In genomic region chr3:179791793-179792192, GRCh38 we compare ENCODE assay signal across 38 cellular contexts.
"Had no signal": no experiment of that assay in that cellular context is flagged by ENCODE, and none has a peak within 500 bp of the region (broad histone marks: within the 10 kb centered on the region; RNA-seq: fewer than 3 reads in every experiment).

No MANE protein-coding gene starts in this region.

- H3K4me3 Mint-ChIP-seq: activated naive CD4-positive, alpha-beta T cell treated with anti-CD3 and anti-CD28 coated beads for 36 hours; activated naive CD4-positive, alpha-beta T cell treated with anti-CD3 and anti-CD28 coated beads, Interleukin-2, amount 10 ng/mL, durations not matched to agents 7 days and 5 days; activated naive CD4-positive, alpha-beta T cell treated with anti-CD3 and anti-CD28 coated beads, Interleukin-2, amount 50 U/mL, for 24 hours; activated naive CD8-positive, alpha-beta T cell; activated naive CD8-positive, alpha-beta T cell treated with anti-CD3 and anti-CD28 coated beads for 36 hours; activated naive CD8-positive, alpha-beta T cell treated with anti-CD3 and anti-CD28 coated beads, Interleukin-2, amount 10 ng/mL, durations not matched to agents 7 days and 5 days; activated naive CD8-positive, alpha-beta T cell treated with anti-CD3 and anti-CD28 coated beads, Interleukin-2, amount 50 U/mL, for 24 hours; activated T-cell treated with anti-CD3 and anti-CD28 coated beads, Interleukin-2, amount 50 U/mL, for 24 hours; activated T-cell treated with anti-CD3 and anti-CD28 coated beads, Interleukin-2, amount 50 U/mL, for 4 hours; activated T-cell treated with anti-CD3 and anti-CD28 coated beads, Interleukin-2, amount 50 U/mL, for 72 hours; activated T-helper 1 cell treated with anti-CD3 and anti-CD28 coated beads, Interleukin-12 subunit alpha, Interleukin-12 subunit beta, Interleukin-2, Interleukin-4 antibody, amounts not matched to agents 30 ng/mL and 10 ng/mL and 1 ng/mL, durations not matched to agents 14 hours and 24 hours and 36 hours; activated T-helper 17 cell treated with anti-CD3 and anti-CD28 coated beads, Interleukin-2, amount 50 U/mL, for 72 hours; brain; central memory CD8-positive, alpha-beta T cell had no signal

- H3K4me3 ChIP-seq: adrenal gland, ascending aorta, body of pancreas, breast epithelium, cardiac muscle cell had no signal

- H3K9me3 Mint-ChIP-seq: activated naive CD4-positive, alpha-beta T cell treated with anti-CD3 and anti-CD28 coated beads for 36 hours; activated naive CD4-positive, alpha-beta T cell treated with anti-CD3 and anti-CD28 coated beads, Interleukin-2, amount 10 ng/mL, durations not matched to agents 7 days and 5 days; activated naive CD4-positive, alpha-beta T cell treated with anti-CD3 and anti-CD28 coated beads, Interleukin-2, amount 50 U/mL, for 24 hours; activated naive CD8-positive, alpha-beta T cell treated with anti-CD3 and anti-CD28 coated beads for 36 hours; activated naive CD8-positive, alpha-beta T cell treated with anti-CD3 and anti-CD28 coated beads, Interleukin-2, amount 10 ng/mL, durations not matched to agents 7 days and 5 days; activated naive CD8-positive, alpha-beta T cell treated with anti-CD3 and anti-CD28 coated beads, Interleukin-2, amount 50 U/mL, for 24 hours; activated T-cell treated with anti-CD3 and anti-CD28 coated beads, Interleukin-2, amount 50 U/mL, for 24 hours; activated T-cell treated with anti-CD3 and anti-CD28 coated beads, Interleukin-2, amount 50 U/mL, for 4 hours; activated T-cell treated with anti-CD3 and anti-CD28 coated beads, Interleukin-2, amount 50 U/mL, for 72 hours; activated T-helper 1 cell treated with anti-CD3 and anti-CD28 coated beads, Interleukin-12 subunit alpha, Interleukin-12 subunit beta, Interleukin-2, Interleukin-4 antibody, amounts not matched to agents 30 ng/mL and 10 ng/mL and 1 ng/mL, durations not matched to agents 14 hours and 24 hours and 36 hours; activated T-helper 17 cell treated with anti-CD3 and anti-CD28 coated beads, Interleukin-2, amount 50 U/mL, for 72 hours; brain; central memory CD8-positive, alpha-beta T cell had no signal

- DNase-seq: activated effector memory CD4-positive, alpha-beta T cell treated with anti-CD3 and anti-CD28 coated beads, Interleukin-2, amount 50 U/mL, for 16 hours; activated effector memory CD4-positive, alpha-beta T cell treated with Interleukin-2 at 50 U/mL for 16 hours; activated gamma-delta T cell; activated gamma-delta T cell treated with Interleukin-2 at 50 U/mL for 16 hours; activated naive CD4-positive, alpha-beta T cell; activated naive CD4-positive, alpha-beta T cell treated with anti-CD3 and anti-CD28 coated beads for 36 hours; activated naive CD4-positive, alpha-beta T cell treated with anti-CD3 and anti-CD28 coated beads, Interleukin-2, amount 10 ng/mL, durations not matched to agents 7 days and 5 days; activated naive CD4-positive, alpha-beta T cell treated with anti-CD3 and anti-CD28 coated beads, Interleukin-2, amount 50 U/mL, for 16 hours; activated naive CD4-positive, alpha-beta T cell treated with Interleukin-2 at 50 U/mL for 16 hours; activated naive CD8-positive, alpha-beta T cell treated with anti-CD3 and anti-CD28 coated beads for 36 hours; activated naive CD8-positive, alpha-beta T cell treated with anti-CD3 and anti-CD28 coated beads, Interleukin-2, amount 10 ng/mL, durations not matched to agents 7 days and 5 days; activated naive CD8-positive, alpha-beta T cell treated with anti-CD3 and anti-CD28 coated beads, Interleukin-2, amount 50 U/mL, for 24 hours; activated T-cell treated with anti-CD3 and anti-CD28 coated beads, Interleukin-2, amount 50 U/mL, for 1 hour; activated T-cell treated with anti-CD3 and anti-CD28 coated beads, Interleukin-2, amount 50 U/mL, for 24 hours; activated T-cell treated with anti-CD3 and anti-CD28 coated beads, Interleukin-2, amount 50 U/mL, for 4 hours; activated T-cell treated with anti-CD3 and anti-CD28 coated beads, Interleukin-2, amount 50 U/mL, for 48 hours; activated T-cell treated with anti-CD3 and anti-CD28 coated beads, Interleukin-2, amount 50 U/mL, for 72 hours; adrenal gland; amniotic stem cell; amygdala; aorta; body of pancreas; brain microvascular endothelial cell; caudate nucleus; central memory CD4-positive, alpha-beta T cell; cerebellar nuclear complex had no signal

- FAIRE-seq: astrocyte, bronchial epithelial cell had no signal

- H3K27ac ChIP-seq: adrenal gland, ascending aorta, body of pancreas, brain microvascular endothelial cell, breast epithelium, cardiac muscle cell had no signal

- H3K36me3 ChIP-seq: adrenal gland, ascending aorta, brain microvascular endothelial cell, breast epithelium had no signal

- H3K9me3 ChIP-seq: adrenal gland, ascending aorta, body of pancreas, breast epithelium had no signal

- H3K4me1 ChIP-seq: adrenal gland, ascending aorta, breast epithelium had no signal

- H3K27ac Mint-ChIP-seq: activated naive CD4-positive, alpha-beta T cell treated with anti-CD3 and anti-CD28 coated beads for 36 hours; activated naive CD4-positive, alpha-beta T cell treated with anti-CD3 and anti-CD28 coated beads, Interleukin-2, amount 10 ng/mL, durations not matched to agents 7 days and 5 days; activated naive CD4-positive, alpha-beta T cell treated with anti-CD3 and anti-CD28 coated beads, Interleukin-2, amount 50 U/mL, for 24 hours; activated naive CD4-positive, alpha-beta T cell treated with anti-CD3 and anti-CD28 coated beads, Interleukin-2, amount 50 U/mL, for 72 hours; activated naive CD8-positive, alpha-beta T cell; activated naive CD8-positive, alpha-beta T cell treated with anti-CD3 and anti-CD28 coated beads for 36 hours; activated naive CD8-positive, alpha-beta T cell treated with anti-CD3 and anti-CD28 coated beads, Interleukin-2, amount 10 ng/mL, durations not matched to agents 7 days and 5 days; activated naive CD8-positive, alpha-beta T cell treated with anti-CD3 and anti-CD28 coated beads, Interleukin-2, amount 50 U/mL, for 24 hours; activated T-cell treated with anti-CD3 and anti-CD28 coated beads, Interleukin-2, amount 50 U/mL, for 24 hours; activated T-cell treated with anti-CD3 and anti-CD28 coated beads, Interleukin-2, amount 50 U/mL, for 72 hours; activated T-helper 1 cell treated with anti-CD3 and anti-CD28 coated beads, Interleukin-12 subunit alpha, Interleukin-12 subunit beta, Interleukin-2, Interleukin-4 antibody, amounts not matched to agents 30 ng/mL and 10 ng/mL and 1 ng/mL, durations not matched to agents 14 hours and 24 hours and 36 hours; activated T-helper 17 cell treated with anti-CD3 and anti-CD28 coated beads, Interleukin-2, amount 50 U/mL, for 72 hours; brain had no signal

- H3K27me3 ChIP-seq: adrenal gland, ascending aorta, body of pancreas, brain microvascular endothelial cell, breast epithelium, cardiac muscle cell had no signal

- H3K36me3 Mint-ChIP-seq: activated naive CD4-positive, alpha-beta T cell treated with anti-CD3 and anti-CD28 coated beads, Interleukin-2, amount 10 ng/mL, durations not matched to agents 7 days and 5 days; activated naive CD8-positive, alpha-beta T cell treated with anti-CD3 and anti-CD28 coated beads, Interleukin-2, amount 10 ng/mL, durations not matched to agents 7 days and 5 days had no signal

- ATAC-seq: activated naive CD4-positive, alpha-beta T cell treated with anti-CD3 and anti-CD28 coated beads, Interleukin-2, amount 50 U/mL, for 72 hours; activated naive CD8-positive, alpha-beta T cell treated with anti-CD3 and anti-CD28 coated beads, Interleukin-2, amount 50 U/mL, for 24 hours; activated T-cell treated with anti-CD3 and anti-CD28 coated beads, Interleukin-2, amount 50 U/mL, for 4 hours; activated T-cell treated with anti-CD3 and anti-CD28 coated beads, Interleukin-2, amount 50 U/mL, for 72 hours; activated T-helper 17 cell treated with anti-CD3 and anti-CD28 coated beads, Interleukin-2, amount 50 U/mL, for 72 hours; body of pancreas had no signal

- H3K27me3 Mint-ChIP-seq: activated naive CD4-positive, alpha-beta T cell treated with anti-CD3 and anti-CD28 coated beads, Interleukin-2, amount 10 ng/mL, durations not matched to agents 7 days and 5 days; activated naive CD8-positive, alpha-beta T cell; activated naive CD8-positive, alpha-beta T cell treated with anti-CD3 and anti-CD28 coated beads for 36 hours; activated naive CD8-positive, alpha-beta T cell treated with anti-CD3 and anti-CD28 coated beads, Interleukin-2, amount 10 ng/mL, durations not matched to agents 7 days and 5 days; activated naive CD8-positive, alpha-beta T cell treated with anti-CD3 and anti-CD28 coated beads, Interleukin-2, amount 50 U/mL, for 24 hours; activated T-cell treated with anti-CD3 and anti-CD28 coated beads, Interleukin-2, amount 50 U/mL, for 24 hours; activated T-helper 17 cell treated with anti-CD3 and anti-CD28 coated beads, Interleukin-2, amount 50 U/mL, for 72 hours; brain; central memory CD8-positive, alpha-beta T cell had no signal

- H3K4me1 Mint-ChIP-seq: activated naive CD4-positive, alpha-beta T cell treated with anti-CD3 and anti-CD28 coated beads, Interleukin-2, amount 10 ng/mL, durations not matched to agents 7 days and 5 days; activated T-helper 17 cell treated with anti-CD3 and anti-CD28 coated beads, Interleukin-2, amount 50 U/mL, for 72 hours; brain; central memory CD8-positive, alpha-beta T cell had no signal
